9 cellular contexts compared by ENCODE assay signal in the genomic region with DNA sequence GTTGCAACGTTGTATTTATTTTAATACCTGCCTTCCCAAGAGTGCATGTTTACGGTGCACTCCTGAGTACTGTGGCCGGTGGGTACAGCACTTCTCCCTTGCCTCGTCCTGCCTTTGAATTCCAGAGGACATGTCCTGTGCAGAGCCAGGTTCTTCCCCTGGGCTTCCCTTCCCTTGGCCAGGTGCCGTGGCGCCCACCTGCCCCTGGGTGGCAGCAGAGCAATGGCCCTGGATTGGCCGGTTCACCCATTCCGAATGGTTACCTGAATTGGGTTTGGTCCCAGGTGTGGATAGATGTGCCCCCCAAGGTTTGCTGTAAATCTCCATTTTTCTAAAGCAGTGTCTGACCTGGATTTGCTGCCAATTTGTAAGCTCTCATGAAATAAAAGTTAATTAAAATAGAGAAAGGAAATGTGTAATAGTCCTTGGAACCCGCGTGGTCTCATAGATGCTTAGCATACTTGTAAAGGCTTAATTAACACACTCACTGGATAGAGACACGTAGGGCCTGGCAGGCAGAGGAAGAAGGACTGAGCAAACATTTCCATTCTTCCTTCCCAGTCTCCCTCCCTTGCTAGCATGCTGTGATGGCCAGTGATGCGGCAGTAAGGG. TPM values are rescaled to one million over a fixed set of nuclear protein-coding genes. Genes with fewer than 3 reads are reported as not detected.
DNase-seq lines count a peak whose midpoint lies in the region; ATAC-seq, FAIRE-seq and TF ChIP-seq lines count a peak whose summit lies in the region.
"Had no signal": no experiment of that assay in that cellular context is flagged by ENCODE, and none has a peak within 500 bp of the region (broad histone marks: within the 10 kb centered on the region; RNA-seq: fewer than 3 reads in every experiment).

No MANE protein-coding gene starts in this region.

- H3K79me2 ChIP-seq in DND-41 (ENCODE audit: insufficient read depth, low read length) = no peaks in the 10 kb centered on the region
- no peaks in the 10 kb centered on the region for H3K79me2 ChIP-seq in GM12878 (ENCODE audit: control insufficient read depth, insufficient read depth, low read length)

- H3K27me3 ChIP-seq in DND-41 (ENCODE audit: insufficient read depth, low read length, poor library complexity) (peaks cover 3% of the 10 kb centered on the region), GM12878 (replicated peaks in 1 of 2; ENCODE audit: control insufficient read depth in 2 of 2, insufficient read depth in 2 of 2, low read length in 1 of 2) (no peaks in the 10 kb centered on the region), lower lobe of right lung (ENCODE audit: low read depth) (no peaks in the 10 kb centered on the region), gastroesophageal sphincter (no peaks in the 10 kb centered on the region)

- H3K4me1 ChIP-seq in DND-41 (ENCODE audit: insufficient read depth, low read length) = no peaks in the 10 kb centered on the region
- no peaks in the 10 kb centered on the region for H3K4me1 ChIP-seq in GM12878 (ENCODE audit: control insufficient read depth, insufficient read depth, low read length)
- no peaks in the 10 kb centered on the region for H3K4me1 ChIP-seq in lower lobe of right lung
- H3K4me1 ChIP-seq in gastroesophageal sphincter = no peaks in the 10 kb centered on the region

- H3K4me3 ChIP-seq in DND-41 (ENCODE audit: low read depth in 1 of 2, low read length in 2 of 2) = no peak overlapping the region
- H3K4me3 ChIP-seq in GM12878 = no peak overlapping the region
- H3K4me3 ChIP-seq in lower lobe of right lung = no peak overlapping the region
- H3K4me3 ChIP-seq in gastroesophageal sphincter = no peak overlapping the region

- intact Hi-C loops in GM12878 (cut with micrococcal nuclease; ENCODE audit: unreplicated experiment) (no loop called here), lower lobe of right lung (cut with DNase I) (no loop called here)

- WGBS in GM12878 (ENCODE audit: insufficient coverage, insufficient replicate concordance, low lambda C conversion rate, missing lambda C conversion rate) = 93% methylated on average over 12 of the region's 12 CpGs
- 75 to 84% methylated on average over 8 to 11 of the region's 12 CpGs for WGBS in gastroesophageal sphincter (ENCODE audit: low coverage in 1 of 2), 2 donors

- TF ChIP-seq EP300 in GM12878 (IDR thresholded peaks at IDR 0.05; ENCODE audit: borderline replicate concordance in 1 of 2, control insufficient read depth in 1 of 2, low read depth in 2 of 2, low read length in 2 of 2) = no peak
- TF ChIP-seq EP300 in gastroesophageal sphincter (IDR thresholded peaks at IDR 0.05) = no peak

- H4K20me1 ChIP-seq in DND-41 (ENCODE audit: insufficient read depth, low read length) = no peaks in the 10 kb centered on the region
- no peaks in the 10 kb centered on the region for H4K20me1 ChIP-seq in GM12878 (ENCODE audit: control insufficient read depth, insufficient read depth)

- in situ Hi-C loops in GM12878 (cut with MboI) = loop anchor here (10.0 to 25.0 kb wide), 2 partner anchors 559 to 1036 kb away; no protein-coding TSS in a partner anchor

- DNase-seq in DND-41 = peak; percentile 12
- peak; percentile 38 for DNase-seq in HEK293T (ENCODE audit: extremely low spot score)
- no peak for DNase-seq in GM12878 (ENCODE audit: low read depth, low spot score)
- DNase-seq in lower lobe of right lung = no peak
- no peak for DNase-seq in NCI-H2107 treated with DMSO at 0.1 percent for 48 hours (lab: John Stamatoyannopoulos, UW; ENCODE audit: unreplicated experiment)
- DNase-seq in NCI-H774 (lab: John Stamatoyannopoulos, UW) = no peak
- DNase-seq in HPDE6-E6E7 (ENCODE audit: extremely low spot score) = no peak
- DNase-seq: natural killer cell had no signal

- H3K27ac ChIP-seq in DND-41 (ENCODE audit: low read length) = no peak overlapping the region
- H3K27ac ChIP-seq in GM12878 (ENCODE audit: control insufficient read depth, insufficient read depth) = no peak overlapping the region
- no peak overlapping the region for H3K27ac ChIP-seq in lower lobe of right lung
- H3K27ac ChIP-seq in gastroesophageal sphincter = no peak overlapping the region

- BruUV-seq in GM12878 (replicated peaks; lab: Mats Ljungman, UMichigan) = no TSS peak

- ATAC-seq in DND-41 (ENCODE audit: insufficient read depth, low read depth) (no peak), GM12878 (peak; percentile 46; the same call in 2 of the 3 replicates), lower lobe of right lung (no peak), gastroesophageal sphincter (no peak)
- ATAC-seq: natural killer cell had no signal

- CTCF ChIA-PET in HEK293T (lab: Yijun Ruan, JAX) = interaction anchor here (0.7 kb wide), 1 partner anchor 133 kb away, joined by 3 read pairs; no protein-coding TSS in a partner anchor
- CTCF ChIA-PET in GM12878 (lab: Yijun Ruan, JAX) = interaction anchor here (0.6 to 1.1 kb wide), 2 partner anchors 126 to 273 kb away, joined by 3 read pairs; no protein-coding TSS in a partner anchor

- SMC1A ChIA-PET in GM12878 (lab: Charles Lee; ENCODE audit: uncharacterized antibody, unreplicated experiment) = interaction anchor here (0.9 to 1.4 kb wide), 2 partner anchors 166 to 214 kb away, joined by 3 to 4 read pairs; no protein-coding TSS in a partner anchor

- TF ChIP-seq POLR2A in GM12878 (IDR thresholded peaks at IDR 0.05; ENCODE audit: low read depth, low read length) (no peak), gastroesophageal sphincter (IDR thresholded peaks at IDR 0.05) (no peak)

- H3K36me3 ChIP-seq in DND-41 (ENCODE audit: insufficient read depth, low read length) = no peaks in the 10 kb centered on the region
- no peaks in the 10 kb centered on the region; a peak in 2 of 4 replicates for H3K36me3 ChIP-seq in GM12878 (ENCODE audit: control insufficient read depth in 2 of 2, insufficient read depth in 2 of 2, low read length in 1 of 2)
- peaks cover 9% of the 10 kb centered on the region for H3K36me3 ChIP-seq in lower lobe of right lung
- peaks cover 0 to 50% of the 10 kb centered on the region in 2 donors for H3K36me3 ChIP-seq in gastroesophageal sphincter

- H3K9me3 ChIP-seq in DND-41 (ENCODE audit: insufficient read depth, low read length, severe bottlenecking) = no peaks in the 10 kb centered on the region
- H3K9me3 ChIP-seq in GM12878 (replicated peaks; ENCODE audit: control insufficient read depth, insufficient read depth, low read length) = no peaks in the 10 kb centered on the region
- H3K9me3 ChIP-seq in lower lobe of right lung = no peaks in the 10 kb centered on the region
- H3K9me3 ChIP-seq in gastroesophageal sphincter = no peaks in the 10 kb centered on the region

- TF ChIP-seq CTCF in DND-41 (IDR thresholded peaks at IDR 0.05; ENCODE audit: borderline replicate concordance, extremely low read depth, low read length, poor library complexity, severe bottlenecking) (peak; percentile 72), GM12878 (IDR thresholded peaks at IDR 0.05 in 2 of 3, conservative IDR thresholded peaks at IDR 0.05 in 1 of 3; ENCODE audit: control insufficient read depth in 2 of 3, extremely low read depth in 1 of 3, insufficient read depth in 1 of 3, low read depth in 3 of 3, low read length in 3 of 3) (peak; percentile 40 to 59 (median 56)), lower lobe of right lung (IDR thresholded peaks at IDR 0.05) (peak; percentile 46), gastroesophageal sphincter (IDR thresholded peaks at IDR 0.05) (peak in 1 of 4 experiments; percentile 37)

- H3K4me2 ChIP-seq in DND-41 (ENCODE audit: insufficient read depth, low read length) = no peak overlapping the region
- H3K4me2 ChIP-seq in GM12878 (ENCODE audit: control insufficient read depth, insufficient read depth) = no peak overlapping the region

- POLR2A ChIA-PET in HEK293T (lab: Yijun Ruan, JAX) (no interaction called here), GM12878 (lab: Charles Lee) (no interaction called here)

- RAD21 ChIA-PET in GM12878 (lab: Charles Lee; ENCODE audit: unreplicated experiment) = no interaction called here

- H3K9ac ChIP-seq in DND-41 (ENCODE audit: low read depth, low read length) (no peak overlapping the region), GM12878 (ENCODE audit: control insufficient read depth, insufficient read depth, low read length) (no peak overlapping the region)

- FAIRE-seq in GM12878 (lab: Jason Lieb, UNC) = no peak

- peak; percentile 51 for TF ChIP-seq RAD21 in GM12878 (IDR thresholded peaks at IDR 0.05; ENCODE audit: insufficient read depth, low read depth, low read length)

- H2AFZ ChIP-seq in DND-41 (ENCODE audit: low read depth, low read length) = no peak overlapping the region
- H2AFZ ChIP-seq in GM12878 (ENCODE audit: control insufficient read depth, low read depth, low read length) = no peak overlapping the region

TF ChIP-seq in HEK293T, 16 proteins besides CTCF, POLR2A, EP300 and RAD21 (continues in another document):
- no peak for TF ChIP-seq NFRKB (IDR thresholded peaks at IDR 0.05)
- no peak for TF ChIP-seq ZNF384 (IDR thresholded peaks at IDR 0.05)
- TF ChIP-seq LEF1 (IDR thresholded peaks at IDR 0.05; ENCODE audit: borderline replicate concordance) = no peak
- TF ChIP-seq BHLHE40 (IDR thresholded peaks at IDR 0.05; ENCODE audit: borderline replicate concordance) = no peak
- TF ChIP-seq SP1 (IDR thresholded peaks at IDR 0.05) = no peak

TF ChIP-seq in GM12878, 131 proteins besides CTCF, POLR2A, EP300 and RAD21:
- TF ChIP-seq SMC3 (IDR thresholded peaks at IDR 0.05; ENCODE audit: borderline replicate concordance, low read length) (peak; percentile 26; the same call in 1 of the 2 replicates), CBFB (IDR thresholded peaks at IDR 0.05; ENCODE audit: low read depth) (no peak)

RNA-seq across cellular contexts. Expression of a gene that starts 40.6 kb away (rescaled TPM):
- 38.1 and 38.2 TPM in 2 replicates for total RNA-seq in GM12878 (2013; cell fraction: nucleolus; rRNA removed)
- total RNA-seq in GM12878 (2014; rRNA removed) (63.1 and 72.6 TPM in 2 replicates), GM12878 (2014; rRNA removed; fragmentation: Illumina TruSeq; extraction: Trizol) (63.1 and 67.2 TPM in 2 replicates), GM12878 (2021) (60.3 and 62.1 TPM in 2 replicates), lower lobe of right lung (15.7 TPM), gastroesophageal sphincter (10 to 100 TPM; 12.1 to 44.9 (median 19.9) TPM)
- 29.5 TPM for polyA plus RNA-seq in GM12878 (2011; ENCODE audit: low read depth)
- polyA plus RNA-seq in GM12878 (2011; rRNA removed) (64.6 and 65.2 TPM in 2 replicates), GM12878 (2014; fragmentation: Illumina TruSeq; extraction: Trizol) (43.3 and 63.6 TPM in 2 replicates), GM12878 (2014; fragmentation: Nextera tagmentation; extraction: Ambion mirVana) (10 to 100 TPM; 24.3 to 35.5 TPM), GM12878 (2014; rRNA removed) (74.7 and 78.5 TPM in 2 replicates), GM12878 (2016; fragmentation: Nextera tagmentation; extraction: Ambion mirVana) (10 to 100 TPM; 88.1 to 99.8 TPM)
- 68.6 and 70.5 TPM in 2 replicates for polyA plus RNA-seq in GM12878 (2011; cell fraction: cytosol; rRNA removed)
- 28.2 and 29.4 TPM in 2 replicates for polyA plus RNA-seq in GM12878 (2011; cell fraction: nucleus; rRNA removed)
- polyA plus RNA-seq in GM12878 (2012) = 40.0 and 45.6 TPM in 2 replicates
- polyA minus RNA-seq in GM12878 (2011; rRNA and poly(A)+ RNA removed) = 39.8 and 45.2 TPM in 2 replicates
- polyA minus RNA-seq in GM12878 (2011; cell fraction: cytosol; rRNA and poly(A)+ RNA removed) = 17.6 and 17.9 TPM in 2 replicates
- 11.1 and 18.8 TPM in 2 replicates for polyA minus RNA-seq in GM12878 (2011; cell fraction: nucleus; rRNA and poly(A)+ RNA removed)

Comparison
In these comparisons a context has a peak if more than half of its experiments do, and no peak if none do; other contexts are left out.
1. DNase-seq: peak in DND-41 (single experiment) and HEK293T (single experiment); none in GM12878 (single experiment), lower lobe of right lung (single experiment), NCI-H2107 treated with DMSO at 0.1 percent for 48 hours (single experiment), NCI-H774 (single experiment) and HPDE6-E6E7 (single experiment).